In genomic region chr1:84247425-84248220, GRCh38 we compare ENCODE assay signal across 11 cellular contexts. TPM values are rescaled to one million over a fixed set of nuclear protein-coding genes. Genes with fewer than 3 reads are reported as not detected.
DNase-seq lines count a peak whose midpoint lies in the region; ATAC-seq, FAIRE-seq and TF ChIP-seq lines count a peak whose summit lies in the region.
"Had no signal": no experiment of that assay in that cellular context is flagged by ENCODE, and none has a peak within 500 bp of the region (broad histone marks: within the 10 kb centered on the region; RNA-seq: fewer than 3 reads in every experiment).

No MANE protein-coding gene starts in this region.

- peak; percentile 38 for FAIRE-seq in HTR-8/SVneo (lab: Jason Lieb, UNC)

- peaks cover 1 to 15% (median 1%) of the 10 kb centered on the region in 3 donors for H3K36me3 Mint-ChIP-seq in CD8-positive, alpha-beta memory T cell
- peaks cover 13% of the 10 kb centered on the region for H3K36me3 Mint-ChIP-seq in mesothelial cell of epicardium

- no peak overlapping the region for H3K4me3 ChIP-seq in CD8-positive, alpha-beta memory T cell (ENCODE audit: low read length)
- H3K4me3 ChIP-seq in mammary epithelial cell (replicated peaks in 1 of 3; ENCODE audit: insufficient read depth in 1 of 3, low read depth in 2 of 3, low read length in 3 of 3) = no peak overlapping the region
- no peak overlapping the region for H3K4me3 ChIP-seq in mucosa of descending colon

- no peaks in the 10 kb centered on the region for H3K27me3 Mint-ChIP-seq in CD8-positive, alpha-beta memory T cell
- H3K27me3 Mint-ChIP-seq in mesothelial cell of epicardium (ENCODE audit: low read depth) = no peaks in the 10 kb centered on the region

- H3K4me1 Mint-ChIP-seq in CD8-positive, alpha-beta memory T cell = peaks cover 2 to 17% (median 8%) of the 10 kb centered on the region in 3 donors
- H3K4me1 Mint-ChIP-seq in mesothelial cell of epicardium = no peaks in the 10 kb centered on the region

- no peak overlapping the region for H3K4me2 ChIP-seq in mammary epithelial cell (ENCODE audit: insufficient read depth, low read depth, low read length)

- no peak overlapping the region for H3K9ac ChIP-seq in mammary epithelial cell (ENCODE audit: insufficient read depth, low read length)

- ATAC-seq in mucosa of descending colon (peak; percentile 96), HG03442 (IDR thresholded peaks at IDR 0.05; ENCODE audit: unreplicated experiment) (no peak), HG03280 (IDR thresholded peaks at IDR 0.05; ENCODE audit: unreplicated experiment) (no peak), HG02870 (IDR thresholded peaks at IDR 0.05; ENCODE audit: unreplicated experiment) (no peak)

- no peaks in the 10 kb centered on the region for H4K20me1 ChIP-seq in mammary epithelial cell (ENCODE audit: insufficient read depth, low read length)

- no peak overlapping the region for H2AFZ ChIP-seq in mammary epithelial cell (ENCODE audit: low read depth, low read length)

- no peak for DNase-seq in CD8-positive, alpha-beta memory T cell
- DNase-seq in HTR-8/SVneo (ENCODE audit: insufficient read length, low spot score) (peak; percentile 61), mammary epithelial cell (peak; percentile 79), mucosa of descending colon (peak in 1 of 3 donors; percentile 81), mesothelial cell of epicardium (ENCODE audit: low spot score in 2 of 2, unreplicated experiment in 2 of 2) (no peak)
- DNase-seq: activated CD4-positive, alpha-beta T cell treated with anti-CD3 and anti-CD28 coated beads for 1 hour; DMS79; NCI-H82 had no signal

- H3K27ac ChIP-seq in CD8-positive, alpha-beta memory T cell (ENCODE audit: low read depth, low read length) = no peak overlapping the region
- no peak overlapping the region for H3K27ac ChIP-seq in mammary epithelial cell (ENCODE audit: insufficient read depth, low read depth, low read length)

- peak overlapping the region in 4 of 8 donors; percentile 29 to 68 (median 38) for H3K27ac Mint-ChIP-seq in CD8-positive, alpha-beta memory T cell
- no peak overlapping the region for H3K27ac Mint-ChIP-seq in mesothelial cell of epicardium

- dilution Hi-C loops in mammary epithelial cell (cut with HindIII; ENCODE audit: low sequenced_read_pairs) = no loop called here

- no TSS peak for BruUV-seq in mammary epithelial cell (replicated peaks; lab: Mats Ljungman, UMichigan)

- TF ChIP-seq CTCF in mammary epithelial cell (conservative IDR thresholded peaks at IDR 0.05 in 1 of 2, IDR thresholded peaks at IDR 0.05 in 1 of 2; ENCODE audit: extremely low read depth in 1 of 2, insufficient read depth in 1 of 2, low read depth in 1 of 2, low read length in 2 of 2) = no peak
- no peak for TF ChIP-seq CTCF in mucosa of descending colon (IDR thresholded peaks at IDR 0.05)
- no peak for TF ChIP-seq CTCF in mesothelial cell of epicardium (IDR thresholded peaks at IDR 0.05; ENCODE audit: unreplicated experiment)

- WGBS in mammary epithelial cell (ENCODE audit: low coverage, missing lambda C conversion rate) = 85% methylated on average over 11 of the region's 11 CpGs

- H3K4me3 Mint-ChIP-seq in CD8-positive, alpha-beta memory T cell = peak overlapping the region in 5 of 7 donors; percentile 43 to 71 (median 54)
- H3K4me3 Mint-ChIP-seq in mesothelial cell of epicardium = no peak overlapping the region

- no peaks in the 10 kb centered on the region for H3K9me3 ChIP-seq in CD8-positive, alpha-beta memory T cell (ENCODE audit: low read length)
- no peaks in the 10 kb centered on the region for H3K9me3 ChIP-seq in mammary epithelial cell (replicated peaks; ENCODE audit: insufficient read depth, low read length)
- peaks cover 5% of the 10 kb centered on the region for H3K9me3 ChIP-seq in mucosa of descending colon

- H3K36me3 ChIP-seq in CD8-positive, alpha-beta memory T cell (ENCODE audit: insufficient read depth, low read length) = no peaks in the 10 kb centered on the region
- H3K36me3 ChIP-seq in mammary epithelial cell (ENCODE audit: insufficient read depth, low read length) (no peaks in the 10 kb centered on the region), mucosa of descending colon (ENCODE audit: low read depth) (no peaks in the 10 kb centered on the region)

- POLR2A ChIA-PET in CD8-positive, alpha-beta memory T cell (lab: Charles Lee) = no interaction called here

- peaks cover 8 to 25% (median 20%) of the 10 kb centered on the region in 5 donors for H3K9me3 Mint-ChIP-seq in CD8-positive, alpha-beta memory T cell
- peaks cover 29% of the 10 kb centered on the region for H3K9me3 Mint-ChIP-seq in mesothelial cell of epicardium

- no peaks in the 10 kb centered on the region for H3K79me2 ChIP-seq in mammary epithelial cell (ENCODE audit: insufficient read depth, low read length)

- in situ Hi-C loops in mammary epithelial cell (cut with MboI; ENCODE audit: low sequenced_read_pairs in 2 of 2) = no loop called here

- no peaks in the 10 kb centered on the region for H3K27me3 ChIP-seq in CD8-positive, alpha-beta memory T cell (ENCODE audit: insufficient read depth, low read length, poor library complexity, severe bottlenecking)
- H3K27me3 ChIP-seq in mammary epithelial cell (ENCODE audit: insufficient read depth, low read length) = no peaks in the 10 kb centered on the region

- intact Hi-C loops in mammary epithelial cell (cut with micrococcal nuclease) = loop anchor here (5.0 kb wide), 1 partner anchor 185 kb away; no protein-coding TSS in a partner anchor
- intact Hi-C loops in mucosa of descending colon (cut with DNase I, micrococcal nuclease) = no loop called here

- no peaks in the 10 kb centered on the region for H3K4me1 ChIP-seq in CD8-positive, alpha-beta memory T cell (ENCODE audit: insufficient read depth, low read length)
- H3K4me1 ChIP-seq in mammary epithelial cell (ENCODE audit: insufficient read depth, low read length) (peaks cover 6% of the 10 kb centered on the region), mucosa of descending colon (ENCODE audit: low read depth) (peaks cover 12% of the 10 kb centered on the region)

- CTCF ChIA-PET in CD8-positive, alpha-beta memory T cell (lab: Charles Lee) = no interaction called here
- CTCF ChIA-PET in mammary epithelial cell (lab: Charles Lee; ENCODE audit: low non-redundant PET) = no interaction called here

RNA-seq across cellular contexts. Expression of gene SAMD13, which starts 53.9 kb away (rescaled TPM):
- under 1 TPM; 0.35 to 0.39 TPM for total RNA-seq in CD8-positive, alpha-beta memory T cell
- polyA plus RNA-seq in CD8-positive, alpha-beta memory T cell = 0.48 TPM
- under 1 TPM; 0.33 to 0.80 TPM for total RNA-seq in mammary epithelial cell
- polyA plus RNA-seq in mammary epithelial cell = 0.35 TPM
- not detected for polyA minus RNA-seq in mammary epithelial cell
- total RNA-seq in mucosa of descending colon = 10 to 100 TPM in 2 of 3 donors, 1 to 10 TPM in 1; 6.8 to 35.9 (median 21.0) TPM
- total RNA-seq in mesothelial cell of epicardium = 3.6 to 4.5 TPM (median 3.9 TPM) in 3 replicates

Comparison
In these comparisons a context has a peak if more than half of its experiments do, and no peak if none do; other contexts are left out.
1. DNase-seq: peak in HTR-8/SVneo (single experiment) and mammary epithelial cell (single experiment); none in CD8-positive, alpha-beta memory T cell (0 of 5) and mesothelial cell of epicardium (0 of 2).